In genomic region chr22:48943567-48944432, GRCh38 we compare ENCODE assay signal across 8 cellular contexts.
A peak's percentile ranks its signal among the peaks of the same experiment; 100 is the strongest.
DNase-seq lines count a peak whose midpoint lies in the region; ATAC-seq and TF ChIP-seq lines count a peak whose summit lies in the region.

No MANE protein-coding gene starts in this region.

- WGBS in liver: 51% methylated on average over 24 of the region's 24 CpGs

- H3K27me3 ChIP-seq in liver (ENCODE audit: control insufficient read depth in 4 of 4, insufficient read depth in 4 of 4, low read length in 3 of 4) (no peaks in the 10 kb centered on the region), vagina (no peaks in the 10 kb centered on the region)

- H3K4me1 Mint-ChIP-seq in natural killer cell: no peaks in the 10 kb centered on the region
- no peaks in the 10 kb centered on the region for H3K4me1 Mint-ChIP-seq in natural killer cell treated with Interleukin-12 subunit alpha and Interleukin-12 subunit beta and Interleukin-15 and Interleukin-18, amount 100 ng/mL, for 72 hours (ENCODE audit: low read depth in 2 of 2)
- no peaks in the 10 kb centered on the region for H3K4me1 Mint-ChIP-seq in stimulated activated memory B cell treated with anti-CD40 and anti-IgM and Interleukin-4, amounts not matched to agents 10 μg/mL and 1 μg/mL and 100 μg/mL, for 72 hours

- peak; percentile 9 for DNase-seq in natural killer cell
- no peak for DNase-seq in natural killer cell treated with Interleukin-12 subunit alpha and Interleukin-12 subunit beta and Interleukin-15 and Interleukin-18, amount 100 ng/mL, for 72 hours (ENCODE audit: low spot score)
- peak; percentile 34 to 74 for DNase-seq in vagina (ENCODE audit: extremely low spot score in 2 of 2)
- DNase-seq in activated CD4-positive, alpha-beta T cell treated with anti-CD3 and anti-CD28 coated beads, Interleukin-2, amount 50 U/mL, for 48 hours: no peak

- TF ChIP-seq CTCF in natural killer cell (IDR thresholded peaks at IDR 0.05) (no peak), VCaP (conservative IDR thresholded peaks at IDR 0.05) (peak; percentile 83), liver (IDR thresholded peaks at IDR 0.05; ENCODE audit: low read depth, low read length, missing input control) (peak; percentile 27), vagina (IDR thresholded peaks at IDR 0.05) (no peak)

- H3K9me3 Mint-ChIP-seq in natural killer cell: no peaks in the 10 kb centered on the region
- no peaks in the 10 kb centered on the region for H3K9me3 Mint-ChIP-seq in natural killer cell treated with Interleukin-12 subunit alpha and Interleukin-12 subunit beta and Interleukin-15 and Interleukin-18, amount 100 ng/mL, for 72 hours
- H3K9me3 Mint-ChIP-seq in stimulated activated memory B cell treated with anti-CD40 and anti-IgM and Interleukin-4, amounts not matched to agents 10 μg/mL and 1 μg/mL and 100 μg/mL, for 72 hours: no peaks in the 10 kb centered on the region

- H3K36me3 ChIP-seq in liver (ENCODE audit: control insufficient read depth in 4 of 4, insufficient read depth in 3 of 4, low read depth in 1 of 4, low read length in 3 of 4) (no peaks in the 10 kb centered on the region), vagina (no peaks in the 10 kb centered on the region)

- no peaks in the 10 kb centered on the region for H3K36me3 Mint-ChIP-seq in natural killer cell
- H3K36me3 Mint-ChIP-seq in natural killer cell treated with Interleukin-12 subunit alpha and Interleukin-12 subunit beta and Interleukin-15 and Interleukin-18, amount 100 ng/mL, for 72 hours: no peaks in the 10 kb centered on the region
- H3K36me3 Mint-ChIP-seq in stimulated activated memory B cell treated with anti-CD40 and anti-IgM and Interleukin-4, amounts not matched to agents 10 μg/mL and 1 μg/mL and 100 μg/mL, for 72 hours: no peaks in the 10 kb centered on the region

- intact Hi-C loops in natural killer cell (cut with micrococcal nuclease): no loop called here
- intact Hi-C loops in vagina (cut with DNase I): no loop called here

- TF ChIP-seq RAD21 in liver (IDR thresholded peaks at IDR 0.05): peak; percentile 33 to 62

- ATAC-seq in natural killer cell: peak in 1 of 3 donors; percentile 59
- ATAC-seq in natural killer cell treated with Interleukin-12 subunit alpha and Interleukin-12 subunit beta and Interleukin-15 and Interleukin-18, amount 100 ng/mL, for 72 hours: no peak
- ATAC-seq in GM18870 (IDR thresholded peaks at IDR 0.05; ENCODE audit: unreplicated experiment): no peak
- no peak for ATAC-seq in stimulated activated memory B cell treated with anti-CD40 and anti-IgM and Interleukin-4, amounts not matched to agents 10 μg/mL and 1 μg/mL and 100 μg/mL, for 72 hours

- H3K4me3 Mint-ChIP-seq in natural killer cell: no peak overlapping the region
- no peak overlapping the region for H3K4me3 Mint-ChIP-seq in natural killer cell treated with Interleukin-12 subunit alpha and Interleukin-12 subunit beta and Interleukin-15 and Interleukin-18, amount 100 ng/mL, for 72 hours
- H3K4me3 Mint-ChIP-seq in stimulated activated memory B cell treated with anti-CD40 and anti-IgM and Interleukin-4, amounts not matched to agents 10 μg/mL and 1 μg/mL and 100 μg/mL, for 72 hours: no peak overlapping the region

- no peak overlapping the region for H3K27ac Mint-ChIP-seq in natural killer cell
- H3K27ac Mint-ChIP-seq in natural killer cell treated with Interleukin-12 subunit alpha and Interleukin-12 subunit beta and Interleukin-15 and Interleukin-18, amount 100 ng/mL, for 72 hours: no peak overlapping the region
- H3K27ac Mint-ChIP-seq in stimulated activated memory B cell treated with anti-CD40 and anti-IgM and Interleukin-4, amounts not matched to agents 10 μg/mL and 1 μg/mL and 100 μg/mL, for 72 hours: no peak overlapping the region

- H3K27ac ChIP-seq in VCaP (no peak overlapping the region), liver (ENCODE audit: low read depth in 1 of 2, low read length in 2 of 2) (no peak overlapping the region), vagina (no peak overlapping the region)

- no peaks in the 10 kb centered on the region for H3K27me3 Mint-ChIP-seq in natural killer cell (ENCODE audit: low read depth in 2 of 2)
- H3K27me3 Mint-ChIP-seq in natural killer cell treated with Interleukin-12 subunit alpha and Interleukin-12 subunit beta and Interleukin-15 and Interleukin-18, amount 100 ng/mL, for 72 hours: no peaks in the 10 kb centered on the region
- peaks cover 11% of the 10 kb centered on the region for H3K27me3 Mint-ChIP-seq in stimulated activated memory B cell treated with anti-CD40 and anti-IgM and Interleukin-4, amounts not matched to agents 10 μg/mL and 1 μg/mL and 100 μg/mL, for 72 hours

- TF ChIP-seq POLR2A in vagina (IDR thresholded peaks at IDR 0.05): no peak

- H3K9me3 ChIP-seq in liver (ENCODE audit: control insufficient read depth in 4 of 4, low read length in 3 of 4) (no peaks in the 10 kb centered on the region), vagina (no peaks in the 10 kb centered on the region)

- H3K4me1 ChIP-seq in liver (ENCODE audit: control insufficient read depth in 4 of 4, insufficient read depth in 4 of 4, low read length in 3 of 4) (no peaks in the 10 kb centered on the region), vagina (no peaks in the 10 kb centered on the region)

- no peak overlapping the region for H3K9ac ChIP-seq in liver (ENCODE audit: low read depth in 1 of 2, low read length in 2 of 2)

- H3K4me3 ChIP-seq in liver (ENCODE audit: low read depth in 1 of 3, low read length in 3 of 3) (no peak overlapping the region), vagina (no peak overlapping the region)

TF ChIP-seq in liver, 16 proteins besides CTCF, POLR2A, EP300 and RAD21:
- TF ChIP-seq MAX (IDR thresholded peaks at IDR 0.05) (no peak), FOXA1 (IDR thresholded peaks at IDR 0.05) (no peak), YY1 (IDR thresholded peaks at IDR 0.05) (no peak), JUND (IDR thresholded peaks at IDR 0.05) (no peak), GABPA (IDR thresholded peaks at IDR 0.05 in 1 of 2, conservative IDR thresholded peaks at IDR 0.05 in 1 of 2) (no peak), HNF4A (conservative IDR thresholded peaks at IDR 0.05) (no peak), ZBTB33 (IDR thresholded peaks at IDR 0.05) (no peak), FOXA2 (IDR thresholded peaks at IDR 0.05) (no peak), ATF3 (IDR thresholded peaks at IDR 0.05) (no peak), SP1 (IDR thresholded peaks at IDR 0.05) (no peak), EGR1 (IDR thresholded peaks at IDR 0.05; ENCODE audit: low read depth in 2 of 2) (no peak), TAF1 (conservative IDR thresholded peaks at IDR 0.05) (no peak), NR2F2 (IDR thresholded peaks at IDR 0.05) (no peak), REST (IDR thresholded peaks at IDR 0.05) (no peak), RXRA (IDR thresholded peaks at IDR 0.05) (no peak)
TF ChIP-seq in liver: peak in this region for 0.

Comparison
In these comparisons a context has a peak if more than half of its experiments do, and no peak if none do; other contexts are left out.
1. DNase-seq: peak in natural killer cell (single experiment) and vagina (2 of 2); none in natural killer cell treated with Interleukin-12 subunit alpha and Interleukin-12 subunit beta and Interleukin-15 and Interleukin-18, amount 100 ng/mL, for 72 hours (single experiment) and activated CD4-positive, alpha-beta T cell treated with anti-CD3 and anti-CD28 coated beads, Interleukin-2, amount 50 U/mL, for 48 hours (0 of 2).
2. CTCF ChIP-seq: peak in VCaP (single experiment) and liver (single experiment); none in natural killer cell (single experiment) and vagina (0 of 3).